ENCODE assay signal across 8 cellular contexts in the genomic region with DNA sequence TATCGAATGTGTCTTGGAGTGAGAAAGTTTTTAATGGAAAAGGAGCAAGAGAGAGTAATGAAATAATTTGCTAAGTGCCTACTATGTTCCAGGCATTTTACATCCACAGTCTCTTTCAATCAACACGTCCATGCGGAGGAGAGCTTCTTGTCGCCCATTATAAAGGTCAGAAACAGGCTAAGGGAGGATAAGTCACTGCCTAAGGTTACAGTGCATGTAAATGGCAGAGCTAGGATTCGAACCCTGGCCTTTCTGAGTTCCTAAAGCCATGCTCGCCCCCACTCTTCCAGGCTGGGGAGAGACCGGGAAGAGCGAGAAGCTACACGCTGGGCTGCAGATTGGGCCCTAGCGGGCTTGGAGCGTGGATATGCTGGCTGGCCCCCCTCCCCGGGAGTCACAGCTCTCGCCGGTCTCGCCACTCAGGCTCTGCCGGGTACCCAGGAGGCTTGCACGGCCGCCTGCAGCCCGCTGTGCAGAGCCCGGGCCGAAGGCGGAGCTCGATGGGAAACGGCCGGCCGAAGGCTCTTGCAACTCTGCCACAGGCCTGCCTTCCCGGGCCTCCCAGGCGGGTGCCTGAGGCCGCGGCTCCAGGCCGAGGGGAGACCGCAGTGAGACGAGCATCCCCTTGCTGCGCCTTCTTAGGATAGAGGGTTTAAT. TPM values are rescaled to one million over a fixed set of nuclear protein-coding genes. Genes with fewer than 3 reads are reported as not detected.
DNase-seq lines count a peak whose midpoint lies in the region; ATAC-seq and TF ChIP-seq lines count a peak whose summit lies in the region.

No MANE protein-coding gene starts in this region.

- peaks cover 51% of the 10 kb centered on the region; the same call in 1 of the 2 replicates for H3F3A ChIP-seq in GM23338 (replicated peaks; ENCODE audit: low read depth)

- peaks cover 99% of the 10 kb centered on the region for H3K27me3 ChIP-seq in GM23338 (ENCODE audit: insufficient read depth)
- H3K27me3 ChIP-seq in liver (ENCODE audit: control insufficient read depth in 4 of 4, insufficient read depth in 4 of 4, low read length in 3 of 4), result peaks cover 9 to 39% (median 28%) of the 10 kb centered on the region in 4 donors

- DNase-seq in ACHN (peak; percentile 44), GM23338 (ENCODE audit: low spot score) (peak; percentile 70), NCI-H2107 (lab: John Stamatoyannopoulos, UW) (no peak), RKO (ENCODE audit: low spot score) (no peak)
- no peak for DNase-seq in activated T-helper 2 cell treated with anti-CD3 and anti-CD28 coated beads, Interferon-gamma antibody, Interleukin-2, Interleukin-4, amounts not matched to agents 10 μg/mL and 5 μg/mL and 100 μg/mL, durations not matched to agents 14 hours and 24 hours and 36 hours (ENCODE audit: low spot score)
- DNase-seq in stimulated activated CD4-positive, alpha-beta T cell treated with anti-CD3 and anti-CD28 coated beads, Interleukin-2, amount 100 ng/mL, for 48 hours, result no peak
- no peak for DNase-seq in stimulated activated CD4-positive, alpha-beta T cell treated with anti-CD3 and anti-CD28 coated beads, Interleukin-2, amount 100 ng/mL, for 24 hours

- H4K20me1 ChIP-seq in GM23338 (replicated peaks; ENCODE audit: insufficient read depth), result peaks cover 39% of the 10 kb centered on the region

- WGBS in liver, result 7% methylated on average over 34 of the region's 34 CpGs

- intact Hi-C loops in activated T-helper 2 cell treated with anti-CD3 and anti-CD28 coated beads, Interferon-gamma antibody, Interleukin-2, Interleukin-4, amounts not matched to agents 10 μg/mL and 5 μg/mL and 100 μg/mL, durations not matched to agents 14 hours and 24 hours and 36 hours (cut with micrococcal nuclease), result no loop called here

- TF ChIP-seq CTCF in GM23338 (conservative IDR thresholded peaks at IDR 0.05; ENCODE audit: low read depth in 2 of 2) (no peak), liver (IDR thresholded peaks at IDR 0.05; ENCODE audit: low read depth, low read length, missing input control) (no peak)

- no peak for TF ChIP-seq RAD21 in liver (IDR thresholded peaks at IDR 0.05)

- H3K36me3 ChIP-seq in GM23338 (ENCODE audit: insufficient read depth) (no peaks in the 10 kb centered on the region), liver (ENCODE audit: control insufficient read depth in 4 of 4, insufficient read depth in 3 of 4, low read depth in 1 of 4, low read length in 3 of 4) (no peaks in the 10 kb centered on the region)

- H3K9me3 ChIP-seq in liver (ENCODE audit: control insufficient read depth in 4 of 4, low read length in 3 of 4), result no peaks in the 10 kb centered on the region

- H3K9me3 Mint-ChIP-seq in GM23338, result peaks cover 4% of the 10 kb centered on the region; the same call in 2 of the 3 replicates
- no peaks in the 10 kb centered on the region for H3K9me3 Mint-ChIP-seq in activated T-helper 2 cell treated with anti-CD3 and anti-CD28 coated beads, Interferon-gamma antibody, Interleukin-2, Interleukin-4, amounts not matched to agents 10 μg/mL and 5 μg/mL and 100 μg/mL, durations not matched to agents 14 hours and 24 hours and 36 hours

- peak overlapping the region; percentile 67 for H3K4me3 Mint-ChIP-seq in GM23338
- H3K4me3 Mint-ChIP-seq in activated T-helper 2 cell treated with anti-CD3 and anti-CD28 coated beads, Interferon-gamma antibody, Interleukin-2, Interleukin-4, amounts not matched to agents 10 μg/mL and 5 μg/mL and 100 μg/mL, durations not matched to agents 14 hours and 24 hours and 36 hours (ENCODE audit: low read depth), result no peak overlapping the region

- H3K4me2 ChIP-seq in GM23338, result peak overlapping the region; percentile 72

- no peaks in the 10 kb centered on the region for H3K79me2 ChIP-seq in GM23338 (replicated peaks; ENCODE audit: insufficient read depth)

- H3K9ac ChIP-seq in liver (ENCODE audit: low read depth in 1 of 2, low read length in 2 of 2), result no peak overlapping the region

- H3K27me3 Mint-ChIP-seq in GM23338 (ENCODE audit: insufficient read depth, low read depth, poor library complexity), result peaks cover 96% of the 10 kb centered on the region
- peaks cover 70% of the 10 kb centered on the region for H3K27me3 Mint-ChIP-seq in activated T-helper 2 cell treated with anti-CD3 and anti-CD28 coated beads, Interferon-gamma antibody, Interleukin-2, Interleukin-4, amounts not matched to agents 10 μg/mL and 5 μg/mL and 100 μg/mL, durations not matched to agents 14 hours and 24 hours and 36 hours (ENCODE audit: low read depth)

- H3K27ac Mint-ChIP-seq in GM23338, result no peak overlapping the region
- peak overlapping the region; percentile 50 for H3K27ac Mint-ChIP-seq in activated T-helper 2 cell treated with anti-CD3 and anti-CD28 coated beads, Interferon-gamma antibody, Interleukin-2, Interleukin-4, amounts not matched to agents 10 μg/mL and 5 μg/mL and 100 μg/mL, durations not matched to agents 14 hours and 24 hours and 36 hours

- peaks cover 50% of the 10 kb centered on the region for H3K4me1 Mint-ChIP-seq in GM23338
- no peaks in the 10 kb centered on the region for H3K4me1 Mint-ChIP-seq in activated T-helper 2 cell treated with anti-CD3 and anti-CD28 coated beads, Interferon-gamma antibody, Interleukin-2, Interleukin-4, amounts not matched to agents 10 μg/mL and 5 μg/mL and 100 μg/mL, durations not matched to agents 14 hours and 24 hours and 36 hours (ENCODE audit: low read depth)

- in situ Hi-C loops in ACHN (cut with HindIII; ENCODE audit: low pct_ligation_motif_present, low pct_unique_long_range_greater_than_20kb, low sequenced_read_pairs), result no loop called here

- H3K27ac ChIP-seq in GM23338 (ENCODE audit: low read depth) (no peak overlapping the region), liver (ENCODE audit: low read depth in 1 of 2, low read length in 2 of 2) (peak overlapping the region in 1 of 2 donors; percentile 60)

- H2AFZ ChIP-seq in GM23338, result peak overlapping the region; percentile 63; the same call in 1 of the 2 replicates

- H3K36me3 Mint-ChIP-seq in GM23338 (ENCODE audit: low read depth), result no peaks in the 10 kb centered on the region; the same call in 2 of the 3 replicates
- peaks cover 3% of the 10 kb centered on the region for H3K36me3 Mint-ChIP-seq in activated T-helper 2 cell treated with anti-CD3 and anti-CD28 coated beads, Interferon-gamma antibody, Interleukin-2, Interleukin-4, amounts not matched to agents 10 μg/mL and 5 μg/mL and 100 μg/mL, durations not matched to agents 14 hours and 24 hours and 36 hours (ENCODE audit: low read depth)

- H3K4me1 ChIP-seq in GM23338 (ENCODE audit: insufficient read depth), result peaks cover 44% of the 10 kb centered on the region
- peaks cover 21 to 57% (median 34%) of the 10 kb centered on the region in 4 donors for H3K4me1 ChIP-seq in liver (ENCODE audit: control insufficient read depth in 4 of 4, insufficient read depth in 4 of 4, low read length in 3 of 4)

- no peaks in the 10 kb centered on the region for H3K9me2 ChIP-seq in GM23338 (ENCODE audit: insufficient read depth)

- ATAC-seq in GM23338, result peak; percentile 13

- H3K4me3 ChIP-seq in GM23338, result peak overlapping the region; percentile 50
- H3K4me3 ChIP-seq in liver (ENCODE audit: low read depth in 1 of 3, low read length in 3 of 3), result peak overlapping the region in 2 of 3 donors; percentile 2 to 48

TF ChIP-seq in liver, 16 proteins besides CTCF, POLR2A, EP300 and RAD21:
- TF ChIP-seq JUND (IDR thresholded peaks at IDR 0.05) (no peak), EGR1 (IDR thresholded peaks at IDR 0.05; ENCODE audit: low read depth in 2 of 2) (no peak)
- TF ChIP-seq, protein P1, sequence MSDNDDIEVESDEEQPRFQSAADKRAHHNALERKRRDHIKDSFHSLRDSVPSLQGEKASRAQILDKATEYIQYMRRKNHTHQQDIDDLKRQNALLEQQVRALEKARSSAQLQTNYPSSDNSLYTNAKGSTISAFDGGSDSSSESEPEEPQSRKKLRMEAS (IDR thresholded peaks at IDR 0.05), result no peak

RNA-seq across cellular contexts. Expression of a gene that starts 0.8 kb away (rescaled TPM):
- 0.19 and 1.7 TPM in 2 replicates for total RNA-seq in GM23338 (2014; rRNA removed; shearing (Covaris generic))
- polyA plus RNA-seq in GM23338 (2016; fragmentation: Nextera tagmentation; extraction: Ambion mirVana), result 0.45 TPM in 1 of 2 replicates, not detected in the other
- total RNA-seq in activated T-helper 2 cell treated with anti-CD3 and anti-CD28 coated beads, Interferon-gamma antibody, Interleukin-2, Interleukin-4, amounts not matched to agents 10 μg/mL and 5 μg/mL and 100 μg/mL, durations not matched to agents 14 hours and 24 hours and 36 hours, result not detected in 2 replicates
- 1 to 10 TPM; 2.0 to 2.5 TPM for total RNA-seq in liver
- polyA plus RNA-seq in liver, result 1 to 10 TPM; 2.0 to 2.2 TPM

Comparison
In these comparisons a context has a peak if more than half of its experiments do, and no peak if none do; other contexts are left out.
1. DNase-seq: peak in ACHN (single experiment) and GM23338 (single experiment); none in activated T-helper 2 cell treated with anti-CD3 and anti-CD28 coated beads, Interferon-gamma antibody, Interleukin-2, Interleukin-4, amounts not matched to agents 10 μg/mL and 5 μg/mL and 100 μg/mL, durations not matched to agents 14 hours and 24 hours and 36 hours (single experiment), NCI-H2107 (single experiment), RKO (single experiment), stimulated activated CD4-positive, alpha-beta T cell treated with anti-CD3 and anti-CD28 coated beads, Interleukin-2, amount 100 ng/mL, for 48 hours (0 of 2) and stimulated activated CD4-positive, alpha-beta T cell treated with anti-CD3 and anti-CD28 coated beads, Interleukin-2, amount 100 ng/mL, for 24 hours (0 of 2).